Comparison of ENCODE assay signal across 18 cellular contexts in genomic region chr17:47197821-47198220, GRCh38. TPM values are rescaled to one million over a fixed set of nuclear protein-coding genes. Genes with fewer than 3 reads are reported as not detected.
"Had no signal": no experiment of that assay in that cellular context is flagged by ENCODE, and none has a peak within 500 bp of the region (broad histone marks: within the 10 kb centered on the region; RNA-seq: fewer than 3 reads in every experiment).

No MANE protein-coding gene starts in this region.

- H3K27ac ChIP-seq: cardiac muscle cell, epithelial cell of prostate, gastrocnemius medialis, heart left ventricle, spleen had no signal

- H3K4me3 ChIP-seq: cardiac muscle cell, gastrocnemius medialis, heart left ventricle, lung, spleen had no signal

- H3K27ac Mint-ChIP-seq: activated CD4-positive, alpha-beta T cell treated with anti-CD3 and anti-CD28 coated beads, Interleukin-2, amount 10 ng/mL, durations not matched to agents 24 days and 14 days; activated CD8-positive, alpha-beta T cell treated with anti-CD3 and anti-CD28 coated beads, Interleukin-2, amount 10 ng/mL, durations not matched to agents 7 days and 5 days; naive thymus-derived CD4-positive, alpha-beta T cell; stimulated activated naive CD8-positive, alpha-beta T cell treated with anti-CD3 and anti-CD28 coated beads, Interleukin-15, amount 100 ng/mL, for 72 hours; T-helper 17 cell; type B pancreatic cell had no signal

- ATAC-seq: activated CD8-positive, alpha-beta T cell treated with anti-CD3 and anti-CD28 coated beads, Interleukin-2, amount 10 ng/mL, durations not matched to agents 7 days and 5 days; gastrocnemius medialis; heart left ventricle; left colon; naive thymus-derived CD4-positive, alpha-beta T cell; right cardiac atrium; stimulated activated naive CD8-positive, alpha-beta T cell treated with anti-CD3 and anti-CD28 coated beads, Interleukin-15, amount 100 ng/mL, for 72 hours; T-helper 17 cell had no signal

- H3K4me3 Mint-ChIP-seq: activated CD4-positive, alpha-beta T cell treated with anti-CD3 and anti-CD28 coated beads, Interleukin-2, amount 10 ng/mL, durations not matched to agents 24 days and 14 days; activated CD8-positive, alpha-beta T cell treated with anti-CD3 and anti-CD28 coated beads, Interleukin-2, amount 10 ng/mL, durations not matched to agents 7 days and 5 days; stimulated activated naive CD8-positive, alpha-beta T cell treated with anti-CD3 and anti-CD28 coated beads, Interleukin-15, amount 100 ng/mL, for 72 hours; T-helper 17 cell; type B pancreatic cell had no signal

- H3K36me3 ChIP-seq: cardiac muscle cell, gastrocnemius medialis, heart left ventricle, spleen had no signal

- H3K4me1 ChIP-seq: gastrocnemius medialis had no signal

- H3K27me3 ChIP-seq: cardiac muscle cell, gastrocnemius medialis, heart left ventricle, spleen had no signal

- H3K9me3 Mint-ChIP-seq: activated CD4-positive, alpha-beta T cell treated with anti-CD3 and anti-CD28 coated beads, Interleukin-2, amount 10 ng/mL, durations not matched to agents 24 days and 14 days; naive thymus-derived CD4-positive, alpha-beta T cell; stimulated activated naive CD8-positive, alpha-beta T cell treated with anti-CD3 and anti-CD28 coated beads, Interleukin-15, amount 100 ng/mL, for 72 hours had no signal

- H3K9me3 ChIP-seq: gastrocnemius medialis, heart left ventricle, spleen had no signal

- H3K27me3 Mint-ChIP-seq: T-helper 17 cell had no signal

- DNase-seq: activated CD4-positive, alpha-beta T cell treated with anti-CD3 and anti-CD28 coated beads, Interleukin-2, amount 10 ng/mL, durations not matched to agents 24 days and 14 days; activated CD4-positive, CD25-positive, alpha-beta regulatory T cell; activated CD8-positive, alpha-beta memory T cell treated with anti-CD3 and anti-CD28 coated beads, Interleukin-2, amount 50 U/mL, for 48 hours; activated CD8-positive, alpha-beta T cell treated with anti-CD3 and anti-CD28 coated beads, Interleukin-2, amount 10 ng/mL, durations not matched to agents 7 days and 5 days; activated naive CD4-positive, alpha-beta T cell treated with Interleukin-2 at 50 U/mL for 16 hours; aorta; gastrocnemius medialis; heart left ventricle; left colon; naive thymus-derived CD4-positive, alpha-beta T cell; right cardiac atrium; spleen; stimulated activated naive CD8-positive, alpha-beta T cell treated with anti-CD3 and anti-CD28 coated beads, Interleukin-15, amount 100 ng/mL, for 72 hours; T-helper 17 cell had no signal

- H3K36me3 Mint-ChIP-seq: type B pancreatic cell had no signal

RNA-seq across cellular contexts. Expression of gene MYL4, which starts 11.3 kb away (rescaled TPM):
- total RNA-seq: activated CD4-positive, alpha-beta T cell treated with anti-CD3 and anti-CD28 coated beads, Interleukin-2, amount 10 ng/mL, durations not matched to agents 24 days and 14 days; activated CD8-positive, alpha-beta T cell treated with anti-CD3 and anti-CD28 coated beads, Interleukin-2, amount 10 ng/mL, durations not matched to agents 7 days and 5 days; left colon; naive thymus-derived CD4-positive, alpha-beta T cell; T-helper 17 cell had no signal
- polyA plus RNA-seq: naive thymus-derived CD4-positive, alpha-beta T cell had no signal

RNA-seq across cellular contexts. Expression of gene ITGB3, which starts 55.8 kb away (rescaled TPM):
- total RNA-seq: activated CD4-positive, alpha-beta T cell treated with anti-CD3 and anti-CD28 coated beads, Interleukin-2, amount 10 ng/mL, durations not matched to agents 24 days and 14 days had no signal
- polyA plus RNA-seq: naive thymus-derived CD4-positive, alpha-beta T cell had no signal
